ENCODE assay signal across 8 cellular contexts in the genomic region with DNA sequence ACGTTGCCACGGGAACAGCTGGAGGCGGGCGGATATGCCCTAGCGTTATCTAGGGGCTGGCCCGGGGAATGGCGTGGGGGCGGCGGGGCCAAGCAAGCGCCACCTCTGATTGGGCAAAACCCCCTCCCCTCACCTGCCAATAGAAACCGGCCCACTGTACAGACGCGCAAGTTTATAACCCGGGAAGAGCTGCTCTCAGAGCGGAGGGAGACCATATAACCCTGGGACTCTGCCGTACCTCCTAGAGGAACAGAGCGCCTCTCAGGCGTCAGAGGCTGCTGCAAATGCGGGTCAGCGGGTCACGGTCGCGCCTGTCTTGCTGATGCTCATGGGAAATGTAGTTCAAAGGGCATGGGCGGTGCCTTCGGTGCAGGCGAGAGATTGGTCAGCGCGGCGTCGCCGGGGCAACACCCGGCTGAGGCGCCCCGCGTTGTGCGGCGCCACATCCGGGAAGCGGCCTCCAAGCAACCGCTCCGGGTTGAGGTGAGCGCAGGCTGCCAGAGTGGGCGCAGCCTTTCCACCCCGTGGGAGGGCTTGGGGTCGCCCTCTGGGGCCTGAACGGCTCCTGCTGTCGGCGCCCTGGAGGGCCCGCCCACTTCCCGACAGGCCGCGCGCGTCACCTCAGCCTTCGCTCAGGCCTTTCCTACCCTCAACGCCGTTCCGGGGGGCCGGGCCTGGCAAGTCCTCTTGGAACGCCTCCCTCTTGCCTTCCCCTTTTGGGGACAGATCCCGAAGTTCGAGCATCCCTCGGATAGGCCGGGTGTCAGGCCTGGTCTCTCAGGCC. TPM values are rescaled to one million over a fixed set of nuclear protein-coding genes. Genes with fewer than 3 reads are reported as not detected.
A peak's percentile ranks its signal among the peaks of the same experiment; 100 is the strongest.
DNase-seq lines count a peak whose midpoint lies in the region; ATAC-seq, FAIRE-seq and TF ChIP-seq lines count a peak whose summit lies in the region.

A gene (plus strand): TSS at position 639 of the 784 bp plus-strand sequence. CDS start 867 bp downstream, outside the sequence.

- in situ Hi-C loops in GM18951 (cut with MboI; ENCODE audit: low sequenced_read_pairs, unreplicated experiment), result no loop called here

- FAIRE-seq in small intestine (lab: Jason Lieb, UNC), result no peak

- peak within 1 kb of the TSS; percentile 61 to 94 for H3K27ac ChIP-seq in small intestine (ENCODE audit: low read depth in 1 of 2, low read length in 1 of 2)

- peak; percentile 97 for DNase-seq in AG08396 (ENCODE audit: low spot score)
- DNase-seq in NCI-H2227 treated with DMSO at 0.1 percent for 48 hours (lab: John Stamatoyannopoulos, UW), result peak; percentile 100
- peak; percentile 96 for DNase-seq in WTC11 (ENCODE audit: low spot score)
- DNase-seq in cardiac fibroblast (ENCODE audit: low read depth in 2 of 2), result peak; percentile 98 to 99
- DNase-seq in iPS-NIHi7 (ENCODE audit: extremely low spot score), result peak; percentile 97
- DNase-seq in small intestine, result peak; percentile 98

- H3K27me3 Mint-ChIP-seq in WTC11 (ENCODE audit: low read depth), result no peaks in the 10 kb centered on the region; the same call in none of the 2 replicates

- WGBS in small intestine, 3 donors, result 0 to 1% (median 0%) methylated on average over 50 to 64 of the region's 64 CpGs

- POLR2A ChIA-PET in WTC11 (lab: Charles Lee), result interaction anchor here (0.8 to 1.2 kb wide), 2 partner anchors 24 to 44 kb away, joined by 3 to 5 read pairs; a partner anchor contains a TSS

- peak within 1 kb of the TSS; percentile 89 for H3K4me3 Mint-ChIP-seq in WTC11

- TF ChIP-seq POLR2A in GM18951 (IDR thresholded peaks at IDR 0.05; ENCODE audit: extremely low read depth, insufficient read depth, insufficient read length), result peak; percentile 67

- no peaks in the 10 kb centered on the region for H3K36me3 ChIP-seq in small intestine (ENCODE audit: control insufficient read depth in 2 of 2, insufficient read depth in 2 of 2, low read length in 2 of 2)

- no peaks in the 10 kb centered on the region for H3K9me3 Mint-ChIP-seq in WTC11

- peaks cover 4 to 8% of the 10 kb centered on the region in 2 donors for H3K4me1 ChIP-seq in small intestine (ENCODE audit: control insufficient read depth in 2 of 2, insufficient read depth in 1 of 2, low read depth in 1 of 2, low read length in 1 of 2)

- no peaks in the 10 kb centered on the region for H3K27me3 ChIP-seq in small intestine (ENCODE audit: control insufficient read depth in 2 of 2, insufficient read depth in 2 of 2, low read length in 2 of 2)

- H3K4me3 ChIP-seq in cardiac fibroblast (replicated peaks in 1 of 2; ENCODE audit: low read depth in 2 of 2, low read length in 2 of 2) (peak within 1 kb of the TSS; percentile 62 to 70), small intestine (ENCODE audit: low read depth in 1 of 2, low read length in 2 of 2) (peak within 1 kb of the TSS; percentile 46 to 72)

- CTCF ChIA-PET in WTC11 (lab: Charles Lee), result interaction anchor here (1.0 to 1.6 kb wide), 3 partner anchors 20 to 44 kb away, joined by 4 to 7 read pairs (median 7); a partner anchor contains a TSS

- H3K27ac Mint-ChIP-seq in WTC11, result peak within 1 kb of the TSS; percentile 98

- TF ChIP-seq CTCF in WTC11 (IDR thresholded peaks at IDR 0.05) (no peak), cardiac fibroblast (IDR thresholded peaks at IDR 0.05; ENCODE audit: low read depth, low read length) (no peak)

- ATAC-seq in HG03175 (IDR thresholded peaks at IDR 0.05; ENCODE audit: unreplicated experiment), result peak; percentile 86
- ATAC-seq in WTC11, result peak; percentile 86

- H3K4me1 Mint-ChIP-seq in WTC11, result peaks cover 9% of the 10 kb centered on the region

- no peaks in the 10 kb centered on the region for H3K36me3 Mint-ChIP-seq in WTC11

- no peaks in the 10 kb centered on the region for H3K9me3 ChIP-seq in small intestine (ENCODE audit: control insufficient read depth, low read depth)

TF ChIP-seq in WTC11, 78 proteins besides CTCF, POLR2A, EP300 and RAD21 (continues in another document):
- TF ChIP-seq, protein P1, sequence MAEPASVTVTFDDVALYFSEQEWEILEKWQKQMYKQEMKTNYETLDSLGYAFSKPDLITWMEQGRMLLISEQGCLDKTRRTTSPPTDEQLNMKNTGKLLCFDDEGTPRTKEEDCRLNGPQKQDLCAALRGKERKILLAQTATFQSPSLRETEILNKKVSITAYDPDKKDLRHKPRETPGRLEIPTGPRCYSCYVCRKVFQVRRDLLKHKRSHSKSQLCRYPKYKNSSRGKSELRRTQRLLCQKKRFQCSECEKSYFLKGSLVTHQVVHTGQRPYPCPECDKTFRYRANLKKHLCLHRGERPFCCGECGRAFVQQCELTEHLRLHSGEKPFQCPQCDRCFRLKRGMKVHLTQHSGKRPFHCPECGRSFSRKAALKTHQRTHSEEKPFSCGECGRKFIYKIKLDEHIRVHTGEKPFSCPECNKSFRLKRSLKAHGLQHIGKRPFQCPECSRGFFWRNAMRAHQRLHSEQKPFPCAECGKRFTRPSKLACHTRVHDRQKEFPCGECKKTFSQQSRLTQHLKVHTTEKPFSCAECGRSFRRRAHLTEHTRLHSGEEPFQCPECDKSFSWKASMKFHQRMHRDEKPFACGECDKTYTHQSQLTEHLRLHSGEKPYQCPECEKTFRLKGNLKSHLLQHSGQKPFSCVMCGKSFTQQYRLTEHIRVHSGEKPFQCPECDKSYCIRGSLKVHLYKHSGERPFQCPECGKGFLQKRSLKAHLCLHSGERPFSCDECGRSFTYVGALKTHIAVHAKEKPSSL (CRISPR knock-in tag; conservative IDR thresholded peaks at IDR 0.05), result no peak
- TF ChIP-seq GABPB1 (CRISPR knock-in tag; IDR thresholded peaks at IDR 0.05) (peak; percentile 77), ZBTB21 (CRISPR knock-in tag; IDR thresholded peaks at IDR 0.05; ENCODE audit: borderline replicate concordance) (peak; percentile 85), RORB (CRISPR knock-in tag; IDR thresholded peaks at IDR 0.05) (no peak), EMX1 (CRISPR knock-in tag; IDR thresholded peaks at IDR 0.05) (no peak), ZNF317 (CRISPR knock-in tag; IDR thresholded peaks at IDR 0.05; ENCODE audit: borderline replicate concordance, low read depth) (no peak), RELA (CRISPR knock-in tag; IDR thresholded peaks at IDR 0.05; ENCODE audit: borderline replicate concordance) (no peak), ATF1 (CRISPR knock-in tag; IDR thresholded peaks at IDR 0.05) (no peak), ZNF121 (CRISPR knock-in tag; IDR thresholded peaks at IDR 0.05) (no peak), KAT7 (CRISPR knock-in tag; IDR thresholded peaks at IDR 0.05; ENCODE audit: borderline replicate concordance) (no peak), ZNF416 (CRISPR knock-in tag; IDR thresholded peaks at IDR 0.05) (no peak), TEAD1 (CRISPR knock-in tag; IDR thresholded peaks at IDR 0.05) (no peak), GTF2I (CRISPR knock-in tag; conservative IDR thresholded peaks at IDR 0.05) (no peak), CREB1 (CRISPR knock-in tag; IDR thresholded peaks at IDR 0.05) (no peak), ESRRA (CRISPR knock-in tag; IDR thresholded peaks at IDR 0.05; ENCODE audit: borderline replicate concordance) (no peak), TEAD4 (CRISPR knock-in tag; IDR thresholded peaks at IDR 0.05) (no peak), HMGA2 (CRISPR knock-in tag; IDR thresholded peaks at IDR 0.05) (no peak)
- TF ChIP-seq, protein P2, sequence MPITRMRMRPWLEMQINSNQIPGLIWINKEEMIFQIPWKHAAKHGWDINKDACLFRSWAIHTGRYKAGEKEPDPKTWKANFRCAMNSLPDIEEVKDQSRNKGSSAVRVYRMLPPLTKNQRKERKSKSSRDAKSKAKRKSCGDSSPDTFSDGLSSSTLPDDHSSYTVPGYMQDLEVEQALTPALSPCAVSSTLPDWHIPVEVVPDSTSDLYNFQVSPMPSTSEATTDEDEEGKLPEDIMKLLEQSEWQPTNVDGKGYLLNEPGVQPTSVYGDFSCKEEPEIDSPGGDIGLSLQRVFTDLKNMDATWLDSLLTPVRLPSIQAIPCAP (CRISPR knock-in tag; IDR thresholded peaks at IDR 0.05), result no peak
- TF ChIP-seq, protein P3, sequence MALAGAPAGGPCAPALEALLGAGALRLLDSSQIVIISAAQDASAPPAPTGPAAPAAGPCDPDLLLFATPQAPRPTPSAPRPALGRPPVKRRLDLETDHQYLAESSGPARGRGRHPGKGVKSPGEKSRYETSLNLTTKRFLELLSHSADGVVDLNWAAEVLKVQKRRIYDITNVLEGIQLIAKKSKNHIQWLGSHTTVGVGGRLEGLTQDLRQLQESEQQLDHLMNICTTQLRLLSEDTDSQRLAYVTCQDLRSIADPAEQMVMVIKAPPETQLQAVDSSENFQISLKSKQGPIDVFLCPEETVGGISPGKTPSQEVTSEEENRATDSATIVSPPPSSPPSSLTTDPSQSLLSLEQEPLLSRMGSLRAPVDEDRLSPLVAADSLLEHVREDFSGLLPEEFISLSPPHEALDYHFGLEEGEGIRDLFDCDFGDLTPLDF (CRISPR knock-in tag; IDR thresholded peaks at IDR 0.05), result no peak
- TF ChIP-seq, protein P4, sequence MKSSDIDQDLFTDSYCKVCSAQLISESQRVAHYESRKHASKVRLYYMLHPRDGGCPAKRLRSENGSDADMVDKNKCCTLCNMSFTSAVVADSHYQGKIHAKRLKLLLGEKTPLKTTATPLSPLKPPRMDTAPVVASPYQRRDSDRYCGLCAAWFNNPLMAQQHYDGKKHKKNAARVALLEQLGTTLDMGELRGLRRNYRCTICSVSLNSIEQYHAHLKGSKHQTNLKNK (CRISPR knock-in tag; IDR thresholded peaks at IDR 0.05), result no peak
- TF ChIP-seq, protein P5, sequence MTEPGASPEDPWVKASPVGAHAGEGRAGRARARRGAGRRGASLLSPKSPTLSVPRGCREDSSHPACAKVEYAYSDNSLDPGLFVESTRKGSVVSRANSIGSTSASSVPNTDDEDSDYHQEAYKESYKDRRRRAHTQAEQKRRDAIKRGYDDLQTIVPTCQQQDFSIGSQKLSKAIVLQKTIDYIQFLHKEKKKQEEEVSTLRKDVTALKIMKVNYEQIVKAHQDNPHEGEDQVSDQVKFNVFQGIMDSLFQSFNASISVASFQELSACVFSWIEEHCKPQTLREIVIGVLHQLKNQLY (CRISPR knock-in tag; IDR thresholded peaks at IDR 0.05), result no peak
- TF ChIP-seq, protein P6, sequence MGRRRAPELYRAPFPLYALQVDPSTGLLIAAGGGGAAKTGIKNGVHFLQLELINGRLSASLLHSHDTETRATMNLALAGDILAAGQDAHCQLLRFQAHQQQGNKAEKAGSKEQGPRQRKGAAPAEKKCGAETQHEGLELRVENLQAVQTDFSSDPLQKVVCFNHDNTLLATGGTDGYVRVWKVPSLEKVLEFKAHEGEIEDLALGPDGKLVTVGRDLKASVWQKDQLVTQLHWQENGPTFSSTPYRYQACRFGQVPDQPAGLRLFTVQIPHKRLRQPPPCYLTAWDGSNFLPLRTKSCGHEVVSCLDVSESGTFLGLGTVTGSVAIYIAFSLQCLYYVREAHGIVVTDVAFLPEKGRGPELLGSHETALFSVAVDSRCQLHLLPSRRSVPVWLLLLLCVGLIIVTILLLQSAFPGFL (CRISPR knock-in tag; IDR thresholded peaks at IDR 0.05; ENCODE audit: borderline replicate concordance), result no peak

RNA-seq across cellular contexts. Expression of the gene that starts here (rescaled TPM):
- 5.0 to 6.5 TPM (median 6.0 TPM) in 3 replicates for total RNA-seq in WTC11 (2021)
- 10 to 100 TPM in 1 of 3 donors, 1 to 10 TPM in 2; 7.3 to 11.4 (median 7.8) TPM for polyA plus RNA-seq in small intestine

Comparison
In these comparisons a context has a peak if more than half of its experiments do, and no peak if none do; other contexts are left out.
1. Peak in every context shown above with its lines: DNase-seq, ATAC-seq, H3K4me3 ChIP-seq and H3K27ac ChIP-seq.